In genomic region chr2:168649562-168649961, GRCh38 we compare ENCODE assay signal across 18 cellular contexts.
"Had no signal": no experiment of that assay in that cellular context is flagged by ENCODE, and none has a peak within 500 bp of the region (broad histone marks: within the 10 kb centered on the region; RNA-seq: fewer than 3 reads in every experiment).

No MANE protein-coding gene starts in this region.

- H3K9me3 ChIP-seq: breast epithelium, mucosa of descending colon, thoracic aorta, uterus had no signal

- H3K27me3 ChIP-seq: breast epithelium, hepatocyte, uterus had no signal

- DNase-seq: activated CD4-positive, alpha-beta T cell treated with anti-CD3 and anti-CD28 coated beads for 48 hours; activated CD8-positive, alpha-beta memory T cell treated with anti-CD3 and anti-CD28 coated beads, Interleukin-2, amount 50 U/mL, for 48 hours; activated CD8-positive, alpha-beta T cell treated with anti-CD3 and anti-CD28 coated beads, Interleukin-2, amount 10 ng/mL, durations not matched to agents 7 days and 5 days; activated naive CD8-positive, alpha-beta T cell treated with anti-CD3 and anti-CD28 coated beads, Interleukin-2, amount 10 ng/mL, durations not matched to agents 7 days and 5 days; anterior cingulate cortex; foreskin melanocyte; immature natural killer cell; mucosa of descending colon; naive thymus-derived CD8-positive, alpha-beta T cell; stimulated activated CD4-positive, alpha-beta T cell treated with anti-CD3 and anti-CD28 coated beads, Interleukin-4, amount 100 ng/mL, for 24 hours; stimulated activated naive CD8-positive, alpha-beta T cell treated with anti-CD3 and anti-CD28 coated beads, Interleukin-15, amount 100 ng/mL, for 72 hours; T-helper 9 cell; WERI-Rb-1 had no signal

- H3K4me3 ChIP-seq: breast epithelium, hepatocyte, lung, mucosa of descending colon, thoracic aorta, uterus had no signal

- ATAC-seq: activated CD8-positive, alpha-beta T cell treated with anti-CD3 and anti-CD28 coated beads, Interleukin-2, amount 10 ng/mL, durations not matched to agents 7 days and 5 days; naive thymus-derived CD8-positive, alpha-beta T cell; stimulated activated naive CD8-positive, alpha-beta T cell treated with anti-CD3 and anti-CD28 coated beads, Interleukin-15, amount 100 ng/mL, for 72 hours had no signal

- H3K36me3 ChIP-seq: breast epithelium, thoracic aorta, uterus, WERI-Rb-1 had no signal

- H3K27ac ChIP-seq: breast epithelium, hepatocyte, thoracic aorta, WERI-Rb-1 had no signal

- H3K4me2 ChIP-seq: hepatocyte had no signal

- H2AFZ ChIP-seq: hepatocyte had no signal

- H3K4me1 ChIP-seq: breast epithelium had no signal
